1 cellular context compared by ENCODE assay signal in genomic region chr16:58048494-58048893, GRCh38.
TF ChIP-seq lines count a peak whose summit lies in the region.

No MANE protein-coding gene starts in this region.

TF ChIP-seq in IMR-90, 13 proteins besides CTCF, POLR2A, EP300 and RAD21 (continued from another document):
- TF ChIP-seq RCOR1 (IDR thresholded peaks at IDR 0.05; ENCODE audit: insufficient replicate concordance, low read length) (no peak), MXI1 (IDR thresholded peaks at IDR 0.05; ENCODE audit: borderline replicate concordance, low read depth, low read length) (no peak), MAFK (IDR thresholded peaks at IDR 0.05; ENCODE audit: low read depth, low read length) (no peak), MAZ (IDR thresholded peaks at IDR 0.05; ENCODE audit: borderline replicate concordance, low read depth, low read length) (no peak), CEBPB (IDR thresholded peaks at IDR 0.05; ENCODE audit: low read depth, low read length) (no peak)
